Comparison of ENCODE assay signal across 15 cellular contexts in the genomic region with DNA sequence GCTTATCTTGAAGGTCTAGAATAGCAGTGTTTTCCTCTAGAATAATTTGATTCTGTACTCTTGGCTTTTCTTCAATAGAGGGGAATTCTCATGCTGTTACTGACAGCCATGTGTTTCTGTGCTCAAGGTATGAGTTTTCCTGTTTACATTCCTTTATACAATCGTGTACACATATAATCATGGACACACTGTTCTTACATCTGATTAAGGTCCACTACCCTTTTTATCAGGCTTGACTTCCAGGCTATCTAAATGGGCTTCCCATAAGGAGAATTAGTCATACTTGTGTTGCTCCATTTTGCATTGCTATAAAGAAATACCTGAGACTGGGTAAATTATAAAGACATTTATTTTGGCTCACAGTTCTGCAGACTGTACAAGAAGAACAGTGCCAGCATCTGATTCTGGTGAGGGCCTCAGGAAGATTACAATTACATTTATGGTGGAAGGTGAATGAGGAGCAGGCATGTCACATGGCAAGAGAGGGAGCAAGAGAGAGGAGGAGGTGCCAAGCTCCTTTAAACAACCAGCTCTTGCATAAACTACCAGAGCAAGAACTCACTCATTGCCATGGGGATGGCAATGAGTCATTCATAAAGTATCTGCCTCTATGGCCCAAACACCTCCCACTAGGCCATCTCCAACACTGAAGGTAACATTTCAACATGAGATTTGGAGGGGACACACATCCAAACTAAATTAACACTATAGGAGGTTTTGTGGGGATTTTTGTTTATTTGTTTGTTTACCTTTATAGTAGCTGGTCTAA. TPM values are rescaled to one million over a fixed set of nuclear protein-coding genes. Genes with fewer than 3 reads are reported as not detected.
"Had no signal": no experiment of that assay in that cellular context is flagged by ENCODE, and none has a peak within 500 bp of the region (broad histone marks: within the 10 kb centered on the region; RNA-seq: fewer than 3 reads in every experiment).

No MANE protein-coding gene starts in this region.

RNA-seq across cellular contexts. Expression of gene XKR3, which starts 26.2 kb away (rescaled TPM):
- total RNA-seq: activated CD4-positive, alpha-beta T cell treated with anti-CD3 and anti-CD28 coated beads, Interleukin-2, amount 10 ng/mL, durations not matched to agents 24 days and 14 days; activated CD8-positive, alpha-beta T cell treated with anti-CD3 and anti-CD28 coated beads for 36 hours; activated naive CD8-positive, alpha-beta T cell treated with anti-CD3 and anti-CD28 coated beads for 36 hours; activated T-helper 17 cell treated with anti-CD3 and anti-CD28 coated beads, Interleukin-2, amount 50 U/mL, for 72 hours; cardiac muscle cell; chondrocyte; esophagus muscularis mucosa; kidney; liver; mucosa of gallbladder; naive thymus-derived CD4-positive, alpha-beta T cell; osteocyte; right cardiac atrium; skeletal muscle tissue; uterus had no signal
- polyA plus RNA-seq: cardiac muscle cell, liver, right cardiac atrium had no signal
